Comparison of ENCODE assay signal across 27 cellular contexts in genomic region chr15:42843699-42844098, GRCh38.
"Had no signal": no experiment of that assay in that cellular context is flagged by ENCODE, and none has a peak within 500 bp of the region (broad histone marks: within the 10 kb centered on the region; RNA-seq: fewer than 3 reads in every experiment).

No MANE protein-coding gene starts in this region.

- H3K27ac ChIP-seq: coronary artery, dorsolateral prefrontal cortex, epithelial cell of prostate, esophagus muscularis mucosa, foreskin keratinocyte, gastroesophageal sphincter, heart left ventricle, hepatocyte, left lung, lower lobe of right lung had no signal

- H3K4me1 ChIP-seq: esophagus muscularis mucosa, foreskin keratinocyte, gastroesophageal sphincter, heart left ventricle, left lung, lower lobe of right lung had no signal

- H3K9me3 ChIP-seq: gastroesophageal sphincter, lower lobe of right lung had no signal

- DNase-seq: dermis blood vessel endothelial cell; dorsolateral prefrontal cortex; effector CD8-positive, alpha-beta T cell; effector memory CD8-positive, alpha-beta T cell; endodermal cell; foreskin keratinocyte; heart left ventricle; hypothalamus; left cardiac atrium; left lung; left ventricle myocardium superior; lower lobe of right lung; mesenchymal stem cell; mucosa of descending colon; naive B cell; naive thymus-derived CD8-positive, alpha-beta T cell had no signal

- FAIRE-seq: colon, endometrium, frontal cortex, islet of Langerhans, keratinocyte had no signal

- H3K9me3 Mint-ChIP-seq: effector memory CD8-positive, alpha-beta T cell had no signal

- H3K4me2 ChIP-seq: hepatocyte had no signal

- H2AFZ ChIP-seq: hepatocyte had no signal

- H3K27me3 ChIP-seq: dorsolateral prefrontal cortex, esophagus muscularis mucosa, foreskin keratinocyte, gastroesophageal sphincter, heart left ventricle, hepatocyte, left lung had no signal

- H3K27ac Mint-ChIP-seq: effector memory CD8-positive, alpha-beta T cell; endodermal cell; mesothelial cell of epicardium; naive B cell; naive thymus-derived CD8-positive, alpha-beta T cell had no signal

- H3K27me3 Mint-ChIP-seq: effector memory CD8-positive, alpha-beta T cell; naive B cell; naive thymus-derived CD8-positive, alpha-beta T cell had no signal

- H3K4me1 Mint-ChIP-seq: mesothelial cell of epicardium had no signal

- H3K4me3 ChIP-seq: coronary artery, dorsolateral prefrontal cortex, esophagus muscularis mucosa, gastroesophageal sphincter, heart left ventricle, hepatocyte, left lung, lower lobe of right lung, mucosa of descending colon had no signal

- H3K4me3 Mint-ChIP-seq: effector memory CD8-positive, alpha-beta T cell; endodermal cell; mesothelial cell of epicardium; naive B cell; naive thymus-derived CD8-positive, alpha-beta T cell had no signal

- ATAC-seq: effector memory CD8-positive, alpha-beta T cell; foreskin keratinocyte; gastroesophageal sphincter; heart left ventricle; left cardiac atrium; left lung; left ventricle myocardium superior; lower lobe of right lung; mucosa of descending colon; naive thymus-derived CD8-positive, alpha-beta T cell had no signal

- H3K36me3 ChIP-seq: left lung had no signal
